In genomic region chr9:129636343-129636742, GRCh38 we compare ENCODE assay signal across 13 cellular contexts. TPM values are rescaled to one million over a fixed set of nuclear protein-coding genes. Genes with fewer than 3 reads are reported as not detected.
"Had no signal": no experiment of that assay in that cellular context is flagged by ENCODE, and none has a peak within 500 bp of the region (broad histone marks: within the 10 kb centered on the region; RNA-seq: fewer than 3 reads in every experiment).

No MANE protein-coding gene starts in this region.

RNA-seq across cellular contexts. Expression of gene C9orf50, which starts 15.4 kb away (rescaled TPM):
- total RNA-seq: natural killer cell, occipital lobe, psoas muscle, smooth muscle cell, stomach, subcutaneous adipose tissue, temporal lobe, thoracic aorta, thyroid gland, upper lobe of left lung, ureter, vagina had no signal
- polyA plus RNA-seq: neural cell, psoas muscle had no signal

RNA-seq across cellular contexts. Expression of gene PRRX2, which starts 29.1 kb away (rescaled TPM):
- total RNA-seq: natural killer cell had no signal
- polyA plus RNA-seq: neural cell had no signal
